ENCODE assay signal across 8 cellular contexts in genomic region chr18:49016648-49017539, GRCh38.
A peak's percentile ranks its signal among the peaks of the same experiment; 100 is the strongest.
DNase-seq lines count a peak whose midpoint lies in the region; ATAC-seq and TF ChIP-seq lines count a peak whose summit lies in the region.

No MANE protein-coding gene starts in this region.

- H3K36me3 Mint-ChIP-seq in endodermal cell (ENCODE audit: low read depth) = no peaks in the 10 kb centered on the region
- no peaks in the 10 kb centered on the region for H3K36me3 Mint-ChIP-seq in activated naive CD4-positive, alpha-beta T cell treated with anti-CD3 and anti-CD28 coated beads, Interleukin-2, amount 10 ng/mL, durations not matched to agents 7 days and 5 days
- H3K36me3 Mint-ChIP-seq in activated naive CD8-positive, alpha-beta T cell treated with anti-CD3 and anti-CD28 coated beads for 36 hours = no peaks in the 10 kb centered on the region

- WGBS in endodermal cell (ENCODE audit: insufficient coverage in 1 of 2, insufficient read length in 1 of 2), 2 experiments = 66 to 67% methylated on average over 14 to 21 of the region's 21 CpGs

- H3K9me3 Mint-ChIP-seq in endodermal cell = no peaks in the 10 kb centered on the region
- no peaks in the 10 kb centered on the region for H3K9me3 Mint-ChIP-seq in activated naive CD4-positive, alpha-beta T cell treated with anti-CD3 and anti-CD28 coated beads, Interleukin-2, amount 10 ng/mL, durations not matched to agents 7 days and 5 days
- no peaks in the 10 kb centered on the region for H3K9me3 Mint-ChIP-seq in activated naive CD8-positive, alpha-beta T cell treated with anti-CD3 and anti-CD28 coated beads for 36 hours

- POLR2A ChIA-PET in GM10248 (lab: Yijun Ruan, JAX) = no interaction called here

- peak; percentile 82 for ATAC-seq in omental fat pad (ENCODE audit: low FRiP score)

- DNase-seq in D341Med (ENCODE audit: low spot score) (peak; percentile 40), MG63 (peak; percentile 82), endodermal cell (peak; percentile 91), omental fat pad (ENCODE audit: low spot score) (peak; percentile 26), GM10248 (ENCODE audit: extremely low spot score) (no peak)
- DNase-seq in activated naive CD4-positive, alpha-beta T cell treated with anti-CD3 and anti-CD28 coated beads, Interleukin-2, amount 10 ng/mL, durations not matched to agents 7 days and 5 days = no peak
- DNase-seq in stimulated activated CD4-positive, alpha-beta T cell treated with anti-CD3 and anti-CD28 coated beads, Interleukin-1b, Interleukin-23, amount 100 ng/mL, for 48 hours = no peak
- DNase-seq in activated naive CD8-positive, alpha-beta T cell treated with anti-CD3 and anti-CD28 coated beads for 36 hours = no peak

- CTCF ChIA-PET in activated naive CD4-positive, alpha-beta T cell treated with anti-CD3 and anti-CD28 coated beads, Interleukin-2, amount 10 ng/mL, durations not matched to agents 7 days and 5 days (lab: Charles Lee) = interaction anchor here (0.6 kb wide), 1 partner anchor 28 kb away, joined by 3 read pairs; no protein-coding TSS in a partner anchor
- CTCF ChIA-PET in GM10248 (lab: Yijun Ruan, JAX) = interaction anchor here (0.6 to 1.3 kb wide), 5 partner anchors 11 to 399 kb away, joined by 3 read pairs; no protein-coding TSS in a partner anchor

- H3K27ac ChIP-seq in endodermal cell (ENCODE audit: low read depth, low read length) = no peak overlapping the region

- H3K27me3 ChIP-seq in MG63 (no peaks in the 10 kb centered on the region), endodermal cell (ENCODE audit: control insufficient read depth, insufficient read depth, low read length, poor library complexity, severe bottlenecking) (no peaks in the 10 kb centered on the region)

- no peak overlapping the region for H3K4me3 Mint-ChIP-seq in endodermal cell
- no peak overlapping the region for H3K4me3 Mint-ChIP-seq in activated naive CD4-positive, alpha-beta T cell treated with anti-CD3 and anti-CD28 coated beads, Interleukin-2, amount 10 ng/mL, durations not matched to agents 7 days and 5 days
- H3K4me3 Mint-ChIP-seq in activated naive CD8-positive, alpha-beta T cell treated with anti-CD3 and anti-CD28 coated beads for 36 hours = no peak overlapping the region

- H3K4me1 Mint-ChIP-seq in endodermal cell = peaks cover 17% of the 10 kb centered on the region
- H3K4me1 Mint-ChIP-seq in activated naive CD4-positive, alpha-beta T cell treated with anti-CD3 and anti-CD28 coated beads, Interleukin-2, amount 10 ng/mL, durations not matched to agents 7 days and 5 days = peaks cover 1% of the 10 kb centered on the region
- H3K4me1 Mint-ChIP-seq in activated naive CD8-positive, alpha-beta T cell treated with anti-CD3 and anti-CD28 coated beads for 36 hours = peaks cover 4% of the 10 kb centered on the region

- no peaks in the 10 kb centered on the region for H3K27me3 Mint-ChIP-seq in endodermal cell (ENCODE audit: insufficient read depth)
- peaks cover 7% of the 10 kb centered on the region for H3K27me3 Mint-ChIP-seq in activated naive CD4-positive, alpha-beta T cell treated with anti-CD3 and anti-CD28 coated beads, Interleukin-2, amount 10 ng/mL, durations not matched to agents 7 days and 5 days
- no peaks in the 10 kb centered on the region for H3K27me3 Mint-ChIP-seq in activated naive CD8-positive, alpha-beta T cell treated with anti-CD3 and anti-CD28 coated beads for 36 hours

- no peak overlapping the region for H3K4me3 ChIP-seq in MG63
- H3K4me3 ChIP-seq in endodermal cell (ENCODE audit: low read length) = no peak overlapping the region

- H3K27ac Mint-ChIP-seq in endodermal cell = peak overlapping the region; percentile 92
- H3K27ac Mint-ChIP-seq in activated naive CD4-positive, alpha-beta T cell treated with anti-CD3 and anti-CD28 coated beads, Interleukin-2, amount 10 ng/mL, durations not matched to agents 7 days and 5 days = no peak overlapping the region
- H3K27ac Mint-ChIP-seq in activated naive CD8-positive, alpha-beta T cell treated with anti-CD3 and anti-CD28 coated beads for 36 hours = no peak overlapping the region

- H3K9me3 ChIP-seq in MG63 (no peaks in the 10 kb centered on the region), endodermal cell (ENCODE audit: control insufficient read depth, low read length) (no peaks in the 10 kb centered on the region)

- no peak overlapping the region for H3K9ac ChIP-seq in endodermal cell (ENCODE audit: extremely low read depth, low read length, poor library complexity, severe bottlenecking)

- H3K36me3 ChIP-seq in MG63 (no peaks in the 10 kb centered on the region), endodermal cell (ENCODE audit: control insufficient read depth, insufficient read depth, low read length) (no peaks in the 10 kb centered on the region)

- H3K4me1 ChIP-seq in endodermal cell (ENCODE audit: control insufficient read depth, insufficient read depth, low read length) = no peaks in the 10 kb centered on the region

- TF ChIP-seq CTCF in endodermal cell (conservative IDR thresholded peaks at IDR 0.05) (no peak), omental fat pad (IDR thresholded peaks at IDR 0.05) (no peak), GM10248 (IDR thresholded peaks at IDR 0.05; ENCODE audit: control extremely low read depth, extremely low read depth, low read depth, missing control alignments) (no peak)

Comparison
In these comparisons a context has a peak if more than half of its experiments do, and no peak if none do; other contexts are left out.
1. DNase-seq: peak in D341Med (single experiment), MG63 (single experiment), endodermal cell (single experiment) and omental fat pad (single experiment); none in activated naive CD4-positive, alpha-beta T cell treated with anti-CD3 and anti-CD28 coated beads, Interleukin-2, amount 10 ng/mL, durations not matched to agents 7 days and 5 days (single experiment), stimulated activated CD4-positive, alpha-beta T cell treated with anti-CD3 and anti-CD28 coated beads, Interleukin-1b, Interleukin-23, amount 100 ng/mL, for 48 hours (single experiment), activated naive CD8-positive, alpha-beta T cell treated with anti-CD3 and anti-CD28 coated beads for 36 hours (single experiment) and GM10248 (single experiment).